Comparison of ENCODE assay signal across 1 cellular context in the genomic region with DNA sequence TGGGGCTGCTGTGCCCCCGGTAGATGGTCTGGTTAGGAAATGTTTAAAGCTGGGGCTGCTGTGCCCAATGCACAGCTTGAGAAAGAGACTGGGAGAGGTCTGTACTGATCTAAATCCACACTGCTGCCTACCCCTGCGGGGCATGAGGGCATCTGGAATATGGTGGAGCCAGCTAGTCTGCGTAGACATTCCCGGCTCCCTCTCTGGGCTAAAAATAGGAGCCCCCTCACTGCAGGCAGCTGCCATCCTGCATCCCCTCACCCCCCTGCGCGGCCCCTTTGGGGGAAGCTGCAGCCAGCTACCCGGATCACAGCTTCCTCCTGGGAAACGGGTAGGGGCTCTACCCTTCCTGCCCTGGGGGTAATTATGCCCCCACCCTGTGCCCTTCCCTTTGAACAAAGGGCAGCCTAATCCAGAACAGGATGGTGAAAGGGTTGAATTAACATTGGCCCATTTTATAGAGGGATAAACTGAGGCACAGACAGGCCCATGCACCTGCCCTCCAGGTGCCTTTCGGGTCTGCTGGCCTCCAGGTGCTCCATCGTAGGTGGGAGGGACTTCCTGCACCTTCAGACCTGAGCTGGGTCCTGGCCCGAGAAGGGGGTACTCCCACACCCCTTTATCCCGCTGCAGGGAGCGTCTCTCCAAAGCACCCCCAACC.
TF ChIP-seq lines count a peak whose summit lies in the region.

No MANE protein-coding gene starts in this region.

TF ChIP-seq in GM12878, 131 proteins besides CTCF, POLR2A, EP300 and RAD21:
- TF ChIP-seq, protein P1, sequence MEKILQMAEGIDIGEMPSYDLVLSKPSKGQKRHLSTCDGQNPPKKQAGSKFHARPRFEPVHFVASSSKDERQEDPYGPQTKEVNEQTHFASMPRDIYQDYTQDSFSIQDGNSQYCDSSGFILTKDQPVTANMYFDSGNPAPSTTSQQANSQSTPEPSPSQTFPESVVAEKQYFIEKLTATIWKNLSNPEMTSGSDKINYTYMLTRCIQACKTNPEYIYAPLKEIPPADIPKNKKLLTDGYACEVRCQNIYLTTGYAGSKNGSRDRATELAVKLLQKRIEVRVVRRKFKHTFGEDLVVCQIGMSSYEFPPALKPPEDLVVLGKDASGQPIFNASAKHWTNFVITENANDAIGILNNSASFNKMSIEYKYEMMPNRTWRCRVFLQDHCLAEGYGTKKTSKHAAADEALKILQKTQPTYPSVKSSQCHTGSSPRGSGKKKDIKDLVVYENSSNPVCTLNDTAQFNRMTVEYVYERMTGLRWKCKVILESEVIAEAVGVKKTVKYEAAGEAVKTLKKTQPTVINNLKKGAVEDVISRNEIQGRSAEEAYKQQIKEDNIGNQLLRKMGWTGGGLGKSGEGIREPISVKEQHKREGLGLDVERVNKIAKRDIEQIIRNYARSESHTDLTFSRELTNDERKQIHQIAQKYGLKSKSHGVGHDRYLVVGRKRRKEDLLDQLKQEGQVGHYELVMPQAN (conservative IDR thresholded peaks at IDR 0.05): no peak
- TF ChIP-seq, protein P2, sequence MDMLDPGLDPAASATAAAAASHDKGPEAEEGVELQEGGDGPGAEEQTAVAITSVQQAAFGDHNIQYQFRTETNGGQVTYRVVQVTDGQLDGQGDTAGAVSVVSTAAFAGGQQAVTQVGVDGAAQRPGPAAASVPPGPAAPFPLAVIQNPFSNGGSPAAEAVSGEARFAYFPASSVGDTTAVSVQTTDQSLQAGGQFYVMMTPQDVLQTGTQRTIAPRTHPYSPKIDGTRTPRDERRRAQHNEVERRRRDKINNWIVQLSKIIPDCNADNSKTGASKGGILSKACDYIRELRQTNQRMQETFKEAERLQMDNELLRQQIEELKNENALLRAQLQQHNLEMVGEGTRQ (IDR thresholded peaks at IDR 0.05; ENCODE audit: borderline replicate concordance, low read depth, low read length): no peak
- TF ChIP-seq TCF3 (IDR thresholded peaks at IDR 0.05; ENCODE audit: borderline replicate concordance, insufficient read depth, low read depth, low read length) (no peak), BRCA1 (IDR thresholded peaks at IDR 0.05; ENCODE audit: low read depth, low read length) (no peak), ZNF622 (IDR thresholded peaks at IDR 0.05) (no peak), BACH1 (IDR thresholded peaks at IDR 0.05; ENCODE audit: borderline replicate concordance) (no peak), PML (IDR thresholded peaks at IDR 0.05; ENCODE audit: low read length) (no peak), IKZF1 (conservative IDR thresholded peaks at IDR 0.05) (no peak), JUNB (IDR thresholded peaks at IDR 0.05) (no peak), CHD4 (IDR thresholded peaks at IDR 0.05) (no peak), EZH2 (IDR thresholded peaks at IDR 0.05; ENCODE audit: borderline replicate concordance, control insufficient read depth, low read depth, low read length) (no peak), HDAC2 (IDR thresholded peaks at IDR 0.05) (no peak), PAX8 (IDR thresholded peaks at IDR 0.05) (no peak), CHD1 (IDR thresholded peaks at IDR 0.05; ENCODE audit: low read depth, low read length) (no peak)
- TF ChIP-seq, protein P3, sequence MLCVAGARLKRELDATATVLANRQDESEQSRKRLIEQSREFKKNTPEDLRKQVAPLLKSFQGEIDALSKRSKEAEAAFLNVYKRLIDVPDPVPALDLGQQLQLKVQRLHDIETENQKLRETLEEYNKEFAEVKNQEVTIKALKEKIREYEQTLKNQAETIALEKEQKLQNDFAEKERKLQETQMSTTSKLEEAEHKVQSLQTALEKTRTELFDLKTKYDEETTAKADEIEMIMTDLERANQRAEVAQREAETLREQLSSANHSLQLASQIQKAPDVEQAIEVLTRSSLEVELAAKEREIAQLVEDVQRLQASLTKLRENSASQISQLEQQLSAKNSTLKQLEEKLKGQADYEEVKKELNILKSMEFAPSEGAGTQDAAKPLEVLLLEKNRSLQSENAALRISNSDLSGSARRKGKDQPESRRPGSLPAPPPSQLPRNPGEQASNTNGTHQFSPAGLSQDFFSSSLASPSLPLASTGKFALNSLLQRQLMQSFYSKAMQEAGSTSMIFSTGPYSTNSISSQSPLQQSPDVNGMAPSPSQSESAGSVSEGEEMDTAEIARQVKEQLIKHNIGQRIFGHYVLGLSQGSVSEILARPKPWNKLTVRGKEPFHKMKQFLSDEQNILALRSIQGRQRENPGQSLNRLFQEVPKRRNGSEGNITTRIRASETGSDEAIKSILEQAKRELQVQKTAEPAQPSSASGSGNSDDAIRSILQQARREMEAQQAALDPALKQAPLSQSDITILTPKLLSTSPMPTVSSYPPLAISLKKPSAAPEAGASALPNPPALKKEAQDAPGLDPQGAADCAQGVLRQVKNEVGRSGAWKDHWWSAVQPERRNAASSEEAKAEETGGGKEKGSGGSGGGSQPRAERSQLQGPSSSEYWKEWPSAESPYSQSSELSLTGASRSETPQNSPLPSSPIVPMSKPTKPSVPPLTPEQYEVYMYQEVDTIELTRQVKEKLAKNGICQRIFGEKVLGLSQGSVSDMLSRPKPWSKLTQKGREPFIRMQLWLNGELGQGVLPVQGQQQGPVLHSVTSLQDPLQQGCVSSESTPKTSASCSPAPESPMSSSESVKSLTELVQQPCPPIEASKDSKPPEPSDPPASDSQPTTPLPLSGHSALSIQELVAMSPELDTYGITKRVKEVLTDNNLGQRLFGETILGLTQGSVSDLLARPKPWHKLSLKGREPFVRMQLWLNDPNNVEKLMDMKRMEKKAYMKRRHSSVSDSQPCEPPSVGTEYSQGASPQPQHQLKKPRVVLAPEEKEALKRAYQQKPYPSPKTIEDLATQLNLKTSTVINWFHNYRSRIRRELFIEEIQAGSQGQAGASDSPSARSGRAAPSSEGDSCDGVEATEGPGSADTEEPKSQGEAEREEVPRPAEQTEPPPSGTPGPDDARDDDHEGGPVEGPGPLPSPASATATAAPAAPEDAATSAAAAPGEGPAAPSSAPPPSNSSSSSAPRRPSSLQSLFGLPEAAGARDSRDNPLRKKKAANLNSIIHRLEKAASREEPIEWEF (IDR thresholded peaks at IDR 0.05; ENCODE audit: insufficient replicate concordance, low read depth, low read length): no peak
- TF ChIP-seq, protein P4, sequence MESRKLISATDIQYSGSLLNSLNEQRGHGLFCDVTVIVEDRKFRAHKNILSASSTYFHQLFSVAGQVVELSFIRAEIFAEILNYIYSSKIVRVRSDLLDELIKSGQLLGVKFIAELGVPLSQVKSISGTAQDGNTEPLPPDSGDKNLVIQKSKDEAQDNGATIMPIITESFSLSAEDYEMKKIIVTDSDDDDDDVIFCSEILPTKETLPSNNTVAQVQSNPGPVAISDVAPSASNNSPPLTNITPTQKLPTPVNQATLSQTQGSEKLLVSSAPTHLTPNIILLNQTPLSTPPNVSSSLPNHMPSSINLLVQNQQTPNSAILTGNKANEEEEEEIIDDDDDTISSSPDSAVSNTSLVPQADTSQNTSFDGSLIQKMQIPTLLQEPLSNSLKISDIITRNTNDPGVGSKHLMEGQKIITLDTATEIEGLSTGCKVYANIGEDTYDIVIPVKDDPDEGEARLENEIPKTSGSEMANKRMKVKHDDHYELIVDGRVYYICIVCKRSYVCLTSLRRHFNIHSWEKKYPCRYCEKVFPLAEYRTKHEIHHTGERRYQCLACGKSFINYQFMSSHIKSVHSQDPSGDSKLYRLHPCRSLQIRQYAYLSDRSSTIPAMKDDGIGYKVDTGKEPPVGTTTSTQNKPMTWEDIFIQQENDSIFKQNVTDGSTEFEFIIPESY (IDR thresholded peaks at IDR 0.05): no peak
- TF ChIP-seq, protein P5, sequence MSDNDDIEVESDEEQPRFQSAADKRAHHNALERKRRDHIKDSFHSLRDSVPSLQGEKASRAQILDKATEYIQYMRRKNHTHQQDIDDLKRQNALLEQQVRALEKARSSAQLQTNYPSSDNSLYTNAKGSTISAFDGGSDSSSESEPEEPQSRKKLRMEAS (IDR thresholded peaks at IDR 0.05; ENCODE audit: low read depth, low read length): no peak
